Comparison of ENCODE assay signal across 15 cellular contexts in the genomic region with DNA sequence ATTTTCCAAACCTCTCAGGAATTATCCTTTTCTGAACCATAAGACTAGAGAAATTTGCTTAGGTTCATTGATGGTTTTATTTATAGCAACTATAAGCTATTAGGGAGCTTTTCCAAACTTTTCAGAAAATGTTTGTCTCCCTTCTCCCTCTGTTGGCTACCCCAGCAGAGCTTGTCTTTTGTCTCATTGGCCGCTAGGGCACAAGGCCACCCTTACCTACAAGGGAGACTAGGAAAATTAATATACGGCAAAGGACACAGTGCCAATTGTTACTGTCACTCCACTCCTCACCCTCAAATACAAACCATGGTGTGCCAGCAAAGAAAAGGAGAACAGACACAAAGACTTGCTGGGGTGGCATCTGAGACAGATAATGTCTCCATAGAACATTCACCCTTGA.
A peak's percentile ranks its signal among the peaks of the same experiment; 100 is the strongest.
DNase-seq lines count a peak whose midpoint lies in the region; ATAC-seq and TF ChIP-seq lines count a peak whose summit lies in the region.
"Had no signal": no experiment of that assay in that cellular context is flagged by ENCODE, and none has a peak within 500 bp of the region (broad histone marks: within the 10 kb centered on the region; RNA-seq: fewer than 3 reads in every experiment).

No MANE protein-coding gene starts in this region.

- H3K79me2 ChIP-seq in neural progenitor cell (ENCODE audit: low read depth), result no peaks in the 10 kb centered on the region

- H3K36me3 Mint-ChIP-seq in neural progenitor cell, result no peaks in the 10 kb centered on the region
- H3K36me3 Mint-ChIP-seq: CD4-positive, CD25-positive, alpha-beta regulatory T cell had no signal

- ATAC-seq in HG02981 (IDR thresholded peaks at IDR 0.05; ENCODE audit: unreplicated experiment) (no peak), HG02623 (IDR thresholded peaks at IDR 0.05; ENCODE audit: unreplicated experiment) (no peak), GM19452 (IDR thresholded peaks at IDR 0.05; ENCODE audit: unreplicated experiment) (no peak)
- ATAC-seq: GM12878, PC-3, T-helper 17 cell had no signal

- H3K27ac Mint-ChIP-seq in neural progenitor cell, result peak overlapping the region; percentile 28
- H3K27ac Mint-ChIP-seq: CD4-positive, CD25-positive, alpha-beta regulatory T cell; T-helper 17 cell had no signal

- CTCF ChIA-PET in HEK293T (lab: Yijun Ruan, JAX), result no interaction called here

- no peak overlapping the region for H3K27ac ChIP-seq in VCaP
- no peak overlapping the region for H3K27ac ChIP-seq in neural progenitor cell

- no peak overlapping the region for H3K4me3 Mint-ChIP-seq in neural progenitor cell
- H3K4me3 Mint-ChIP-seq: CD4-positive, CD25-positive, alpha-beta regulatory T cell; T-helper 17 cell had no signal

- no peaks in the 10 kb centered on the region for H3K36me3 ChIP-seq in neural progenitor cell

- H3K4me2 ChIP-seq in neural progenitor cell, result peak overlapping the region; percentile 67

- H3K27me3 ChIP-seq in neural progenitor cell, result peaks cover 16% of the 10 kb centered on the region

- no peak overlapping the region for H3K4me3 ChIP-seq in neural progenitor cell
- H3K4me3 ChIP-seq: GM12878 had no signal

- peak; percentile 15 for DNase-seq in HEK293T (ENCODE audit: extremely low spot score)
- DNase-seq in neural progenitor cell (ENCODE audit: low spot score), result no peak
- DNase-seq: CD4-positive, CD25-positive, alpha-beta regulatory T cell; COR-L47; NCI-H1105 treated with DMSO at 0.1 percent for 48 hours; NCI-H1694; NCI-H510A; PC-3; T-helper 17 cell had no signal

- H3K9me3 Mint-ChIP-seq in neural progenitor cell, result peaks cover 3% of the 10 kb centered on the region

- H3K4me1 Mint-ChIP-seq in neural progenitor cell, result peaks cover 64% of the 10 kb centered on the region
- H3K4me1 Mint-ChIP-seq: CD4-positive, CD25-positive, alpha-beta regulatory T cell; T-helper 17 cell had no signal

- POLR2A ChIA-PET in HEK293T (lab: Yijun Ruan, JAX), result no interaction called here

- peaks cover 74% of the 10 kb centered on the region for H3K4me1 ChIP-seq in neural progenitor cell

- H2AFZ ChIP-seq in neural progenitor cell (replicated peaks), result no peak overlapping the region

- peak; percentile 24 for TF ChIP-seq CTCF in GM12873 (IDR thresholded peaks at IDR 0.05; ENCODE audit: insufficient read depth, low read depth, low read length, missing control alignments)
- peak; percentile 40; the same call in 1 of the 2 replicates for TF ChIP-seq CTCF in VCaP (conservative IDR thresholded peaks at IDR 0.05)
- TF ChIP-seq CTCF in neural progenitor cell (IDR thresholded peaks at IDR 0.05), result peak; percentile 20

- H3K9me3 ChIP-seq in neural progenitor cell (ENCODE audit: low read depth), result no peaks in the 10 kb centered on the region

- peaks cover 11% of the 10 kb centered on the region for H3F3A ChIP-seq in neural progenitor cell (ENCODE audit: low read depth)

- H3K27me3 Mint-ChIP-seq in neural progenitor cell (ENCODE audit: insufficient read depth, low read depth), result peaks cover 9% of the 10 kb centered on the region
- H3K27me3 Mint-ChIP-seq: CD4-positive, CD25-positive, alpha-beta regulatory T cell had no signal

- H4K20me1 ChIP-seq in neural progenitor cell (ENCODE audit: low read depth), result no peaks in the 10 kb centered on the region

- no peak overlapping the region for H3K9ac ChIP-seq in neural progenitor cell

TF ChIP-seq in HEK293T, 16 proteins besides CTCF, POLR2A, EP300 and RAD21:
- TF ChIP-seq FOXM1 (IDR thresholded peaks at IDR 0.05; ENCODE audit: borderline replicate concordance) (no peak), ARNT (IDR thresholded peaks at IDR 0.05) (no peak), CTBP1 (IDR thresholded peaks at IDR 0.05; ENCODE audit: borderline replicate concordance) (no peak), NFRKB (IDR thresholded peaks at IDR 0.05) (no peak), L3MBTL2 (conservative IDR thresholded peaks at IDR 0.05) (no peak), SUZ12 (IDR thresholded peaks at IDR 0.05) (no peak), ELF4 (IDR thresholded peaks at IDR 0.05) (no peak), FOXA1 (IDR thresholded peaks at IDR 0.05) (no peak)
- TF ChIP-seq, protein P1, sequence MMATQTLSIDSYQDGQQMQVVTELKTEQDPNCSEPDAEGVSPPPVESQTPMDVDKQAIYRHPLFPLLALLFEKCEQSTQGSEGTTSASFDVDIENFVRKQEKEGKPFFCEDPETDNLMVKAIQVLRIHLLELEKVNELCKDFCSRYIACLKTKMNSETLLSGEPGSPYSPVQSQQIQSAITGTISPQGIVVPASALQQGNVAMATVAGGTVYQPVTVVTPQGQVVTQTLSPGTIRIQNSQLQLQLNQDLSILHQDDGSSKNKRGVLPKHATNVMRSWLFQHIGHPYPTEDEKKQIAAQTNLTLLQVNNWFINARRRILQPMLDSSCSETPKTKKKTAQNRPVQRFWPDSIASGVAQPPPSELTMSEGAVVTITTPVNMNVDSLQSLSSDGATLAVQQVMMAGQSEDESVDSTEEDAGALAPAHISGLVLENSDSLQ (IDR thresholded peaks at IDR 0.05), result no peak
TF ChIP-seq in HEK293T: peak in this region for 0.
